In the genomic region with DNA sequence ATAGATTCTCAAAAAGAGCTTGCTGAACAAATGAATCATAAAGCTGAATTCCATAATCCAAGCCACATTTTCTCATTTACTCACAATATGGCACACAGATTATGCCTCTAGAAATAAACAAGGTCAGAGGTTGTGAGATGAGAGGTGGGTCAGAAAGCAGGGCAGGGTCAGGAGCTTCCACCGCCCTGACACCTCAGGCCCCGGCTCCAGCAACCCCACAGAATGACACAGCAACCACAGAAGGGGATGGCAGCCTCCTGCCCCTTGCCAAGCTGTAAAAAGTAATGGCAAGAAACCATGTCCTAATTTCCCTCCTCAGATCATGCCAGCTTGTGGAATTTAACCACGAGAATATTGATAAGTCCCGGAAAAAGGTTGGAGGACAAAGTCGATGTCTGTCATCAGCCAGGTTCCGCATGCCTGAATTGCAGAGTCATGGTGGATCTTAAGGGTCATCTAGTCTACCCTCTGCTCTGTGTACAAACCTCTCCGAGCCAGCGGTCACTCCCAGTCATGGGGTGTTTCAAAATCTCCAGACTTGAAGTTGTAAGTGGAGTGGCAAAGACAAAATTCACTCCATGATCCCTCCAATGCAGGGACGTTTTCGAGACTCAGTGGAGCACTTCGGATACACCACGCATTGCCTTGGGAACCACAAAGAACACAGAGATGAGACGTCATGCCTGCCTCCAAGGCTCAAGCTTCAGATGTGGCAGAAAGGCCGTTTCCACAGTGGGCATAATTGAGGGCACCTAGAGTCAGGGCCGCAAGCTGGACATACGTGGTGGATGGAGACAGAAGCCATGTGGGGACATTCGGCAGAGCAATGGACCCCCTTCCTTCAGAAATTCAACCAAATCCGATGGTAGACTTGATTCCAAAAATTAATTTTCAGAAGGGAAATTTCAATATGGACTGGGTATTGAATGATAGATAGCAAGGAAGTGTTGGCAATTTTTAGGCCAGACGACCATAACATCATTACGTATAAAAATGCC, we compare ENCODE assay signal across 1 cellular context.
TF ChIP-seq lines count a peak whose summit lies in the region.

No MANE protein-coding gene starts in this region.

TF ChIP-seq in HepG2, 621 proteins besides CTCF, POLR2A, EP300 and RAD21 (continued from another document and continues in another):
- TF ChIP-seq, protein P1, sequence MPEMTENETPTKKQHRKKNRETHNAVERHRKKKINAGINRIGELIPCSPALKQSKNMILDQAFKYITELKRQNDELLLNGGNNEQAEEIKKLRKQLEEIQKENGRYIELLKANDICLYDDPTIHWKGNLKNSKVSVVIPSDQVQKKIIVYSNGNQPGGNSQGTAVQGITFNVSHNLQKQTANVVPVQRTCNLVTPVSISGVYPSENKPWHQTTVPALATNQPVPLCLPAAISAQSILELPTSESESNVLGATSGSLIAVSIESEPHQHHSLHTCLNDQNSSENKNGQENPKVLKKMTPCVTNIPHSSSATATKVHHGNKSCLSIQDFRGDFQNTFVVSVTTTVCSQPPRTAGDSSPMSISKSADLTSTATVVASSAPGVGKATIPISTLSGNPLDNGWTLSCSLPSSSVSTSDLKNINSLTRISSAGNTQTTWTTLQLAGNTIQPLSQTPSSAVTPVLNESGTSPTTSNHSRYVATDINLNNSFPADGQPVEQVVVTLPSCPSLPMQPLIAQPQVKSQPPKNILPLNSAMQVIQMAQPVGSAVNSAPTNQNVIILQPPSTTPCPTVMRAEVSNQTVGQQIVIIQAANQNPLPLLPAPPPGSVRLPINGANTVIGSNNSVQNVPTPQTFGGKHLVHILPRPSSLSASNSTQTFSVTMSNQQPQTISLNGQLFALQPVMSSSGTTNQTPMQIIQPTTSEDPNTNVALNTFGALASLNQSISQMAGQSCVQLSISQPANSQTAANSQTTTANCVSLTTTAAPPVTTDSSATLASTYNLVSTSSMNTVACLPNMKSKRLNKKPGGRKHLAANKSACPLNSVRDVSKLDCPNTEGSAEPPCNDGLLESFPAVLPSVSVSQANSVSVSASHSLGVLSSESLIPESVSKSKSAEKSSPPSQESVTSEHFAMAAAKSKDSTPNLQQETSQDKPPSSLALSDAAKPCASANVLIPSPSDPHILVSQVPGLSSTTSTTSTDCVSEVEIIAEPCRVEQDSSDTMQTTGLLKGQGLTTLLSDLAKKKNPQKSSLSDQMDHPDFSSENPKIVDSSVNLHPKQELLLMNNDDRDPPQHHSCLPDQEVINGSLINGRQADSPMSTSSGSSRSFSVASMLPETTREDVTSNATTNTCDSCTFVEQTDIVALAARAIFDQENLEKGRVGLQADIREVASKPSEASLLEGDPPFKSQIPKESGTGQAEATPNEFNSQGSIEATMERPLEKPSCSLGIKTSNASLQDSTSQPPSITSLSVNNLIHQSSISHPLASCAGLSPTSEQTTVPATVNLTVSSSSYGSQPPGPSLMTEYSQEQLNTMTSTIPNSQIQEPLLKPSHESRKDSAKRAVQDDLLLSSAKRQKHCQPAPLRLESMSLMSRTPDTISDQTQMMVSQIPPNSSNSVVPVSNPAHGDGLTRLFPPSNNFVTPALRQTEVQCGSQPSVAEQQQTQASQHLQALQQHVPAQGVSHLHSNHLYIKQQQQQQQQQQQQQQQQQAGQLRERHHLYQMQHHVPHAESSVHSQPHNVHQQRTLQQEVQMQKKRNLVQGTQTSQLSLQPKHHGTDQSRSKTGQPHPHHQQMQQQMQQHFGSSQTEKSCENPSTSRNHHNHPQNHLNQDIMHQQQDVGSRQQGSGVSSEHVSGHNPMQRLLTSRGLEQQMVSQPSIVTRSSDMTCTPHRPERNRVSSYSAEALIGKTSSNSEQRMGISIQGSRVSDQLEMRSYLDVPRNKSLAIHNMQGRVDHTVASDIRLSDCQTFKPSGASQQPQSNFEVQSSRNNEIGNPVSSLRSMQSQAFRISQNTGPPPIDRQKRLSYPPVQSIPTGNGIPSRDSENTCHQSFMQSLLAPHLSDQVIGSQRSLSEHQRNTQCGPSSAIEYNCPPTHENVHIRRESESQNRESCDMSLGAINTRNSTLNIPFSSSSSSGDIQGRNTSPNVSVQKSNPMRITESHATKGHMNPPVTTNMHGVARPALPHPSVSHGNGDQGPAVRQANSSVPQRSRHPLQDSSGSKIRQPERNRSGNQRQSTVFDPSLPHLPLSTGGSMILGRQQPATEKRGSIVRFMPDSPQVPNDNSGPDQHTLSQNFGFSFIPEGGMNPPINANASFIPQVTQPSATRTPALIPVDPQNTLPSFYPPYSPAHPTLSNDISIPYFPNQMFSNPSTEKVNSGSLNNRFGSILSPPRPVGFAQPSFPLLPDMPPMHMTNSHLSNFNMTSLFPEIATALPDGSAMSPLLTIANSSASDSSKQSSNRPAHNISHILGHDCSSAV (CRISPR knock-in tag; IDR thresholded peaks at IDR 0.05; ENCODE audit: borderline replicate concordance): no peak
- TF ChIP-seq ZFP90 (CRISPR knock-in tag; IDR thresholded peaks at IDR 0.05; ENCODE audit: borderline replicate concordance): no peak
- no peak for TF ChIP-seq XBP1 (CRISPR knock-in tag; IDR thresholded peaks at IDR 0.05)
- peak; percentile 85 for TF ChIP-seq NCOA2 (CRISPR knock-in tag; IDR thresholded peaks at IDR 0.05)
- peak; percentile 81 for TF ChIP-seq SKI (IDR thresholded peaks at IDR 0.05; ENCODE audit: partially characterized antibody)
- TF ChIP-seq, protein P2, sequence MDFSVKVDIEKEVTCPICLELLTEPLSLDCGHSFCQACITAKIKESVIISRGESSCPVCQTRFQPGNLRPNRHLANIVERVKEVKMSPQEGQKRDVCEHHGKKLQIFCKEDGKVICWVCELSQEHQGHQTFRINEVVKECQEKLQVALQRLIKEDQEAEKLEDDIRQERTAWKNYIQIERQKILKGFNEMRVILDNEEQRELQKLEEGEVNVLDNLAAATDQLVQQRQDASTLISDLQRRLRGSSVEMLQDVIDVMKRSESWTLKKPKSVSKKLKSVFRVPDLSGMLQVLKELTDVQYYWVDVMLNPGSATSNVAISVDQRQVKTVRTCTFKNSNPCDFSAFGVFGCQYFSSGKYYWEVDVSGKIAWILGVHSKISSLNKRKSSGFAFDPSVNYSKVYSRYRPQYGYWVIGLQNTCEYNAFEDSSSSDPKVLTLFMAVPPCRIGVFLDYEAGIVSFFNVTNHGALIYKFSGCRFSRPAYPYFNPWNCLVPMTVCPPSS (IDR thresholded peaks at IDR 0.05): no peak
- TF ChIP-seq, protein P3, sequence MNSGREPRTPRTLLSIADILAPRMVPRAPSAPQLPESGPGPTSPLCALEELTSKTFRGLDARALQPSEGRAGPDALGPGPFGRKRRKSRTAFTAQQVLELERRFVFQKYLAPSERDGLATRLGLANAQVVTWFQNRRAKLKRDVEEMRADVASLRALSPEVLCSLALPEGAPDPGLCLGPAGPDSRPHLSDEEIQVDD (CRISPR knock-in tag; IDR thresholded peaks at IDR 0.05; ENCODE audit: borderline replicate concordance): no peak
- TF ChIP-seq TARDBP (CRISPR knock-in tag; IDR thresholded peaks at IDR 0.05): peak; percentile 51; the same call in 1 of the 2 replicates
- TF ChIP-seq ELF1 (CRISPR knock-in tag; IDR thresholded peaks at IDR 0.05): peak; percentile 83
- TF ChIP-seq, protein P4, sequence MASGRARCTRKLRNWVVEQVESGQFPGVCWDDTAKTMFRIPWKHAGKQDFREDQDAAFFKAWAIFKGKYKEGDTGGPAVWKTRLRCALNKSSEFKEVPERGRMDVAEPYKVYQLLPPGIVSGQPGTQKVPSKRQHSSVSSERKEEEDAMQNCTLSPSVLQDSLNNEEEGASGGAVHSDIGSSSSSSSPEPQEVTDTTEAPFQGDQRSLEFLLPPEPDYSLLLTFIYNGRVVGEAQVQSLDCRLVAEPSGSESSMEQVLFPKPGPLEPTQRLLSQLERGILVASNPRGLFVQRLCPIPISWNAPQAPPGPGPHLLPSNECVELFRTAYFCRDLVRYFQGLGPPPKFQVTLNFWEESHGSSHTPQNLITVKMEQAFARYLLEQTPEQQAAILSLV (CRISPR knock-in tag; IDR thresholded peaks at IDR 0.05; ENCODE audit: borderline replicate concordance): no peak
- peak; percentile 94 for TF ChIP-seq ZC3H4 (CRISPR knock-in tag; IDR thresholded peaks at IDR 0.05; ENCODE audit: borderline replicate concordance)
- TF ChIP-seq ZNF224 (CRISPR knock-in tag; IDR thresholded peaks at IDR 0.05): peak; percentile 80; the same call in 1 of the 2 replicates
- TF ChIP-seq BORCS8-MEF2B (CRISPR knock-in tag; IDR thresholded peaks at IDR 0.05): peak; percentile 62; the same call in 1 of the 2 replicates
- TF ChIP-seq, protein P5, sequence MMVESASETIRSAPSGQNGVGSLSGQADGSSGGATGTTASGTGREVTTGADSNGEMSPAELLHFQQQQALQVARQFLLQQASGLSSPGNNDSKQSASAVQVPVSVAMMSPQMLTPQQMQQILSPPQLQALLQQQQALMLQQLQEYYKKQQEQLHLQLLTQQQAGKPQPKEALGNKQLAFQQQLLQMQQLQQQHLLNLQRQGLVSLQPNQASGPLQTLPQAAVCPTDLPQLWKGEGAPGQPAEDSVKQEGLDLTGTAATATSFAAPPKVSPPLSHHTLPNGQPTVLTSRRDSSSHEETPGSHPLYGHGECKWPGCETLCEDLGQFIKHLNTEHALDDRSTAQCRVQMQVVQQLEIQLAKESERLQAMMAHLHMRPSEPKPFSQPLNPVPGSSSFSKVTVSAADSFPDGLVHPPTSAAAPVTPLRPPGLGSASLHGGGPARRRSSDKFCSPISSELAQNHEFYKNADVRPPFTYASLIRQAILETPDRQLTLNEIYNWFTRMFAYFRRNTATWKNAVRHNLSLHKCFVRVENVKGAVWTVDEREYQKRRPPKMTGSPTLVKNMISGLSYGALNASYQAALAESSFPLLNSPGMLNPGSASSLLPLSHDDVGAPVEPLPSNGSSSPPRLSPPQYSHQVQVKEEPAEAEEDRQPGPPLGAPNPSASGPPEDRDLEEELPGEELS (CRISPR knock-in tag; IDR thresholded peaks at IDR 0.05): peak; percentile 79
- no peak for TF ChIP-seq ZNF562 (CRISPR knock-in tag; IDR thresholded peaks at IDR 0.05; ENCODE audit: borderline replicate concordance)
- peak; percentile 77; the same call in 1 of the 2 replicates for TF ChIP-seq FOXJ3 (CRISPR knock-in tag; IDR thresholded peaks at IDR 0.05; ENCODE audit: borderline replicate concordance)
- TF ChIP-seq, protein P6, sequence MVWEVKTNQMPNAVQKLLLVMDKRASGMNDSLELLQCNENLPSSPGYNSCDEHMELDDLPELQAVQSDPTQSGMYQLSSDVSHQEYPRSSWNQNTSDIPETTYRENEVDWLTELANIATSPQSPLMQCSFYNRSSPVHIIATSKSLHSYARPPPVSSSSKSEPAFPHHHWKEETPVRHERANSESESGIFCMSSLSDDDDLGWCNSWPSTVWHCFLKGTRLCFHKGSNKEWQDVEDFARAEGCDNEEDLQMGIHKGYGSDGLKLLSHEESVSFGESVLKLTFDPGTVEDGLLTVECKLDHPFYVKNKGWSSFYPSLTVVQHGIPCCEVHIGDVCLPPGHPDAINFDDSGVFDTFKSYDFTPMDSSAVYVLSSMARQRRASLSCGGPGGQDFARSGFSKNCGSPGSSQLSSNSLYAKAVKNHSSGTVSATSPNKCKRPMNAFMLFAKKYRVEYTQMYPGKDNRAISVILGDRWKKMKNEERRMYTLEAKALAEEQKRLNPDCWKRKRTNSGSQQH (CRISPR knock-in tag; IDR thresholded peaks at IDR 0.05; ENCODE audit: low read depth): no peak
- TF ChIP-seq, protein P7, sequence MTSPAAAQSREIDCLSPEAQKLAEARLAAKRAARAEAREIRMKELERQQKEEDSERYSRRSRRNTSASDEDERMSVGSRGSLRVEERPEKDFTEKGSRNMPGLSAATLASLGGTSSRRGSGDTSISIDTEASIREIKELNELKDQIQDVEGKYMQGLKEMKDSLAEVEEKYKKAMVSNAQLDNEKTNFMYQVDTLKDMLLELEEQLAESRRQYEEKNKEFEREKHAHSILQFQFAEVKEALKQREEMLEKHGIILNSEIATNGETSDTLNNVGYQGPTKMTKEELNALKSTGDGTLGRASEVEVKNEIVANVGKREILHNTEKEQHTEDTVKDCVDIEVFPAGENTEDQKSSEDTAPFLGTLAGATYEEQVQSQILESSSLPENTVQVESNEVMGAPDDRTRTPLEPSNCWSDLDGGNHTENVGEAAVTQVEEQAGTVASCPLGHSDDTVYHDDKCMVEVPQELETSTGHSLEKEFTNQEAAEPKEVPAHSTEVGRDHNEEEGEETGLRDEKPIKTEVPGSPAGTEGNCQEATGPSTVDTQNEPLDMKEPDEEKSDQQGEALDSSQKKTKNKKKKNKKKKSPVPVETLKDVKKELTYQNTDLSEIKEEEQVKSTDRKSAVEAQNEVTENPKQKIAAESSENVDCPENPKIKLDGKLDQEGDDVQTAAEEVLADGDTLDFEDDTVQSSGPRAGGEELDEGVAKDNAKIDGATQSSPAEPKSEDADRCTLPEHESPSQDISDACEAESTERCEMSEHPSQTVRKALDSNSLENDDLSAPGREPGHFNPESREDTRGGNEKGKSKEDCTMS (CRISPR knock-in tag; conservative IDR thresholded peaks at IDR 0.05): no peak
- TF ChIP-seq TEAD2 (CRISPR knock-in tag; IDR thresholded peaks at IDR 0.05): no peak
- TF ChIP-seq, protein P8, sequence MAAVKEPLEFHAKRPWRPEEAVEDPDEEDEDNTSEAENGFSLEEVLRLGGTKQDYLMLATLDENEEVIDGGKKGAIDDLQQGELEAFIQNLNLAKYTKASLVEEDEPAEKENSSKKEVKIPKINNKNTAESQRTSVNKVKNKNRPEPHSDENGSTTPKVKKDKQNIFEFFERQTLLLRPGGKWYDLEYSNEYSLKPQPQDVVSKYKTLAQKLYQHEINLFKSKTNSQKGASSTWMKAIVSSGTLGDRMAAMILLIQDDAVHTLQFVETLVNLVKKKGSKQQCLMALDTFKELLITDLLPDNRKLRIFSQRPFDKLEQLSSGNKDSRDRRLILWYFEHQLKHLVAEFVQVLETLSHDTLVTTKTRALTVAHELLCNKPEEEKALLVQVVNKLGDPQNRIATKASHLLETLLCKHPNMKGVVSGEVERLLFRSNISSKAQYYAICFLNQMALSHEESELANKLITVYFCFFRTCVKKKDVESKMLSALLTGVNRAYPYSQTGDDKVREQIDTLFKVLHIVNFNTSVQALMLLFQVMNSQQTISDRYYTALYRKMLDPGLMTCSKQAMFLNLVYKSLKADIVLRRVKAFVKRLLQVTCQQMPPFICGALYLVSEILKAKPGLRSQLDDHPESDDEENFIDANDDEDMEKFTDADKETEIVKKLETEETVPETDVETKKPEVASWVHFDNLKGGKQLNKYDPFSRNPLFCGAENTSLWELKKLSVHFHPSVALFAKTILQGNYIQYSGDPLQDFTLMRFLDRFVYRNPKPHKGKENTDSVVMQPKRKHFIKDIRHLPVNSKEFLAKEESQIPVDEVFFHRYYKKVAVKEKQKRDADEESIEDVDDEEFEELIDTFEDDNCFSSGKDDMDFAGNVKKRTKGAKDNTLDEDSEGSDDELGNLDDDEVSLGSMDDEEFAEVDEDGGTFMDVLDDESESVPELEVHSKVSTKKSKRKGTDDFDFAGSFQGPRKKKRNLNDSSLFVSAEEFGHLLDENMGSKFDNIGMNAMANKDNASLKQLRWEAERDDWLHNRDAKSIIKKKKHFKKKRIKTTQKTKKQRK (IDR thresholded peaks at IDR 0.05; ENCODE audit: low read length): no peak
- TF ChIP-seq, protein P9, sequence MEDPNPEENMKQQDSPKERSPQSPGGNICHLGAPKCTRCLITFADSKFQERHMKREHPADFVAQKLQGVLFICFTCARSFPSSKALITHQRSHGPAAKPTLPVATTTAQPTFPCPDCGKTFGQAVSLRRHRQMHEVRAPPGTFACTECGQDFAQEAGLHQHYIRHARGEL (CRISPR knock-in tag; IDR thresholded peaks at IDR 0.05): no peak
- no peak for TF ChIP-seq MAZ (IDR thresholded peaks at IDR 0.05; ENCODE audit: borderline replicate concordance, low read depth, low read length)
- peak; percentile 67 for TF ChIP-seq MAZ (CRISPR knock-in tag; IDR thresholded peaks at IDR 0.05; ENCODE audit: low read depth)
- TF ChIP-seq ZNF446 (CRISPR knock-in tag; IDR thresholded peaks at IDR 0.05): no peak
- peak; percentile 66 for TF ChIP-seq BCL6 (CRISPR knock-in tag; IDR thresholded peaks at IDR 0.05)
- no peak for TF ChIP-seq ZNF7 (CRISPR knock-in tag; IDR thresholded peaks at IDR 0.05)
